ENCODE assay signal across 10 cellular contexts in genomic region chr2:85772841-85773491, GRCh38. TPM values are rescaled to one million over a fixed set of nuclear protein-coding genes. Genes with fewer than 3 reads are reported as not detected.
DNase-seq lines count a peak whose midpoint lies in the region; ATAC-seq and TF ChIP-seq lines count a peak whose summit lies in the region.
"Had no signal": no experiment of that assay in that cellular context is flagged by ENCODE, and none has a peak within 500 bp of the region (broad histone marks: within the 10 kb centered on the region; RNA-seq: fewer than 3 reads in every experiment).

No MANE protein-coding gene starts in this region.

- H3K36me3 ChIP-seq in mesodermal cell (ENCODE audit: control insufficient read depth, insufficient read depth, low read length) (no peaks in the 10 kb centered on the region), thoracic aorta (peaks cover 9% of the 10 kb centered on the region)

- H3K27me3 Mint-ChIP-seq in activated CD8-positive, alpha-beta T cell treated with anti-CD3 and anti-CD28 coated beads for 36 hours, result peaks cover 18% of the 10 kb centered on the region

- 86 to 90% methylated on average over 12 to 15 of the region's 16 CpGs for WGBS in mesodermal cell (ENCODE audit: insufficient coverage in 2 of 2), 2 experiments

- no peaks in the 10 kb centered on the region for H3K27me3 ChIP-seq in thoracic aorta (replicated peaks; ENCODE audit: insufficient read depth)

- POLR2A ChIA-PET in RWPE1 (lab: Yijun Ruan, JAX; ENCODE audit: low non-redundant PET), result no interaction called here
- POLR2A ChIA-PET in activated CD8-positive, alpha-beta T cell treated with anti-CD3 and anti-CD28 coated beads for 36 hours (lab: Charles Lee), result no interaction called here

- no peaks in the 10 kb centered on the region for H3K4me1 Mint-ChIP-seq in activated CD8-positive, alpha-beta T cell treated with anti-CD3 and anti-CD28 coated beads for 36 hours (ENCODE audit: low read depth)

- no peaks in the 10 kb centered on the region for H3K36me3 Mint-ChIP-seq in activated CD8-positive, alpha-beta T cell treated with anti-CD3 and anti-CD28 coated beads for 36 hours (ENCODE audit: low read depth)
- H3K36me3 Mint-ChIP-seq: activated naive CD8-positive, alpha-beta T cell treated with anti-CD3 and anti-CD28 coated beads, Interleukin-2, amount 10 ng/mL, durations not matched to agents 7 days and 5 days had no signal

- intact Hi-C loops in activated CD8-positive, alpha-beta T cell treated with anti-CD3 and anti-CD28 coated beads for 36 hours (cut with micrococcal nuclease), result no loop called here

- TF ChIP-seq CTCF in RWPE1 (conservative IDR thresholded peaks at IDR 0.05; ENCODE audit: low read depth), result no peak
- no peak for TF ChIP-seq CTCF in coronary artery (IDR thresholded peaks at IDR 0.05)
- no peak for TF ChIP-seq CTCF in thoracic aorta (IDR thresholded peaks at IDR 0.05)
- no peak for TF ChIP-seq CTCF in activated CD8-positive, alpha-beta T cell treated with anti-CD3 and anti-CD28 coated beads for 36 hours (IDR thresholded peaks at IDR 0.05)

- H3K4me3 Mint-ChIP-seq in activated CD8-positive, alpha-beta T cell treated with anti-CD3 and anti-CD28 coated beads for 36 hours, result no peak overlapping the region
- H3K4me3 Mint-ChIP-seq: activated naive CD8-positive, alpha-beta T cell treated with anti-CD3 and anti-CD28 coated beads, Interleukin-2, amount 10 ng/mL, durations not matched to agents 7 days and 5 days had no signal

- ATAC-seq in thoracic aorta (ENCODE audit: insufficient number of reproducible peaks, low FRiP score, low read depth) (no peak), HG02840 (IDR thresholded peaks at IDR 0.05; ENCODE audit: low FRiP score, unreplicated experiment) (no peak), GM19452 (IDR thresholded peaks at IDR 0.05; ENCODE audit: unreplicated experiment) (no peak)
- ATAC-seq in activated CD8-positive, alpha-beta T cell treated with anti-CD3 and anti-CD28 coated beads for 36 hours, result no peak

- H3K27ac Mint-ChIP-seq in activated CD8-positive, alpha-beta T cell treated with anti-CD3 and anti-CD28 coated beads for 36 hours, result no peak overlapping the region
- H3K27ac Mint-ChIP-seq: activated naive CD8-positive, alpha-beta T cell treated with anti-CD3 and anti-CD28 coated beads, Interleukin-2, amount 10 ng/mL, durations not matched to agents 7 days and 5 days had no signal

- no peaks in the 10 kb centered on the region for H3K9me3 ChIP-seq in mesodermal cell (ENCODE audit: control insufficient read depth, low read length)
- no peaks in the 10 kb centered on the region for H3K9me3 ChIP-seq in thoracic aorta

- no peak for DNase-seq in RWPE1 (ENCODE audit: low spot score)
- no peak for DNase-seq in coronary artery (ENCODE audit: low spot score)
- DNase-seq in thoracic aorta (ENCODE audit: low spot score), result no peak
- no peak for DNase-seq in stimulated activated CD4-positive, alpha-beta T cell treated with anti-CD3 and anti-CD28 coated beads, Interleukin-4, amount 100 ng/mL, for 4 hours
- DNase-seq in activated CD8-positive, alpha-beta T cell treated with anti-CD3 and anti-CD28 coated beads for 36 hours, result no peak
- DNase-seq: activated naive CD8-positive, alpha-beta T cell treated with anti-CD3 and anti-CD28 coated beads, Interleukin-2, amount 10 ng/mL, durations not matched to agents 7 days and 5 days; stimulated activated CD8-positive, alpha-beta memory T cell treated with anti-CD3 and anti-CD28 coated beads, Interleukin-4, amount 100 ng/mL, for 48 hours had no signal

- H3K27ac ChIP-seq in RWPE1 (peak overlapping the region; percentile 98), coronary artery (peak overlapping the region; percentile 88 to 90), mesodermal cell (ENCODE audit: low read depth, low read length, severe bottlenecking) (peak overlapping the region; percentile 75), thoracic aorta (peak overlapping the region; percentile 86 to 93)

- H3K4me1 ChIP-seq in mesodermal cell (ENCODE audit: control insufficient read depth, insufficient read depth, low read length, poor library complexity, severe bottlenecking) (peaks cover 15% of the 10 kb centered on the region), thoracic aorta (ENCODE audit: control insufficient read depth in 1 of 2, low read depth in 2 of 2) (peaks cover 64 to 97% of the 10 kb centered on the region in 2 donors)

- CTCF ChIA-PET in RWPE1 (lab: Yijun Ruan, JAX), result interaction anchor here (0.6 to 1.7 kb wide), 11 partner anchors 10 to 54 kb away, joined by 3 to 9 read pairs (median 4); partner anchors contain the start of gene ATOH8
- CTCF ChIA-PET in activated CD8-positive, alpha-beta T cell treated with anti-CD3 and anti-CD28 coated beads for 36 hours (lab: Charles Lee), result interaction anchor here (1.2 to 1.8 kb wide), 3 partner anchors 41 to 64 kb away, joined by 3 to 8 read pairs (median 5); no protein-coding TSS in a partner anchor

- H3K9me3 Mint-ChIP-seq in activated CD8-positive, alpha-beta T cell treated with anti-CD3 and anti-CD28 coated beads for 36 hours, result no peaks in the 10 kb centered on the region
- H3K9me3 Mint-ChIP-seq: activated naive CD8-positive, alpha-beta T cell treated with anti-CD3 and anti-CD28 coated beads, Interleukin-2, amount 10 ng/mL, durations not matched to agents 7 days and 5 days had no signal

- H3K4me3 ChIP-seq in coronary artery, result peak overlapping the region; percentile 55
- H3K4me3 ChIP-seq in mesodermal cell (ENCODE audit: extremely low read depth, insufficient read depth, low read length, poor library complexity, severe bottlenecking), result no peak overlapping the region
- peak overlapping the region; percentile 64 for H3K4me3 ChIP-seq in thoracic aorta

RNA-seq across cellular contexts. Expression of gene ATOH8, which starts 19.2 kb away (rescaled TPM):
- polyA plus RNA-seq in mesodermal cell (2013, experiment 1 of 2), result 5.9 TPM
- polyA plus RNA-seq in mesodermal cell (2013, experiment 2 of 2), result 4.1 TPM
- total RNA-seq in thoracic aorta, result 100 to 1,000 TPM in 1 of 2 donors, 10 to 100 TPM in 1; 78.4 to 207 TPM
- not detected for total RNA-seq in activated CD8-positive, alpha-beta T cell treated with anti-CD3 and anti-CD28 coated beads for 36 hours
- total RNA-seq: activated naive CD8-positive, alpha-beta T cell treated with anti-CD3 and anti-CD28 coated beads, Interleukin-2, amount 10 ng/mL, durations not matched to agents 7 days and 5 days had no signal

Comparison
In these comparisons a context has a peak if more than half of its experiments do, and no peak if none do; other contexts are left out.
1. RNA of gene ATOH8, which starts 19.2 kb away (total RNA-seq): 78.4 to 207 TPM in thoracic aorta; not detected in activated CD8-positive, alpha-beta T cell treated with anti-CD3 and anti-CD28 coated beads for 36 hours; every median in the first group is over 10 times any median in the second.
2. Peak in every context shown above with its lines, with median percentiles within 50 percentile points of each other: H3K27ac ChIP-seq.